1 cellular context compared by ENCODE assay signal in genomic region chr7:117666689-117667088, GRCh38.
TF ChIP-seq lines count a peak whose summit lies in the region.

No MANE protein-coding gene starts in this region.

TF ChIP-seq in IMR-90, 13 proteins besides CTCF, POLR2A, EP300 and RAD21 (continued from another document):
- TF ChIP-seq MAFK (IDR thresholded peaks at IDR 0.05; ENCODE audit: low read depth, low read length) (no peak), NFE2L2 (IDR thresholded peaks at IDR 0.05; ENCODE audit: low read depth, low read length) (no peak), CEBPB (IDR thresholded peaks at IDR 0.05; ENCODE audit: low read depth, low read length) (no peak), USF2 (IDR thresholded peaks at IDR 0.05; ENCODE audit: low read depth, low read length) (no peak), FOS (IDR thresholded peaks at IDR 0.05; ENCODE audit: low read depth, low read length) (no peak), ELK1 (IDR thresholded peaks at IDR 0.05; ENCODE audit: borderline replicate concordance, low read depth, low read length) (no peak)
